In the genomic region with DNA sequence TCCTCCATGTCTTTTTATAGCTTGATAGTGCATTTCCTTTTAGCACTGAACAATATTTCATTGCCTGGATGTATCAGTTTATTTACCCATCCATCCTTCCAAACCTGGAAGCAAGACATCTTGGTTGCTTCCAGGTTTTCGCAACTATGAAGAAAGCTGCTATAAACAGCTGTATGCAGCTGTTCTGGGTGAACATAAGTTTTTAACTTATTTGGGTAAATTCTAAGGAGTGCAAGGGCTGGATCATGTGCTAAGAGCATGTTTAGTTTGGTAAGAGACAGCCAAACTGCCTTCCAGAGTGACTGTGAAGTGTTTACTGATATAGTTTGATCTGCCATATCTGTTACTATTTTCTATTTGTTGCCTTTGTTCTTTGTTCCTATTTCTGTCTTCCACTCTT, we compare ENCODE assay signal across 31 cellular contexts. TPM values are rescaled to one million over a fixed set of nuclear protein-coding genes. Genes with fewer than 3 reads are reported as not detected.
"Had no signal": no experiment of that assay in that cellular context is flagged by ENCODE, and none has a peak within 500 bp of the region (broad histone marks: within the 10 kb centered on the region; RNA-seq: fewer than 3 reads in every experiment).

No MANE protein-coding gene starts in this region.

- H3K27me3 Mint-ChIP-seq: T-helper 17 cell had no signal

- H3K36me3 Mint-ChIP-seq: brain had no signal

- H3K4me1 ChIP-seq: ascending aorta, breast epithelium, colonic mucosa, gastrocnemius medialis had no signal

- ATAC-seq: activated CD4-positive, CD25-positive, alpha-beta regulatory T cell treated with anti-CD3 and anti-CD28 coated beads, Interleukin-2, amount 50 U/mL, for 24 hours; activated naive CD4-positive, alpha-beta T cell treated with anti-CD3 and anti-CD28 coated beads, Interleukin-2, amount 50 U/mL, for 72 hours; activated T-cell treated with anti-CD3 and anti-CD28 coated beads, Interleukin-2, amount 50 U/mL, for 72 hours; esophagus mucosa; foreskin keratinocyte; gastrocnemius medialis; T-helper 17 cell had no signal

- H3K9me3 ChIP-seq: colonic mucosa, gastrocnemius medialis had no signal

- H3K27me3 ChIP-seq: ascending aorta, breast epithelium, cardiac muscle cell, colonic mucosa, gastrocnemius medialis had no signal

- H3K4me3 ChIP-seq: ascending aorta, breast epithelium, cardiac muscle cell, colonic mucosa, gastrocnemius medialis had no signal

- H3K9me3 Mint-ChIP-seq: endodermal cell had no signal

- H3K4me1 Mint-ChIP-seq: activated B cell treated with CpG ODN at 0.5 μM for 24 hours; activated naive CD4-positive, alpha-beta T cell treated with anti-CD3 and anti-CD28 coated beads, Interleukin-2, amount 10 ng/mL, durations not matched to agents 7 days and 5 days; activated naive CD8-positive, alpha-beta T cell treated with anti-CD3 and anti-CD28 coated beads, Interleukin-2, amount 10 ng/mL, durations not matched to agents 7 days and 5 days; brain; endodermal cell; T-helper 17 cell had no signal

- DNase-seq: activated B cell treated with CpG ODN at 0.5 μM for 24 hours; activated CD4-positive, alpha-beta memory T cell treated with anti-CD3 and anti-CD28 coated beads, Interleukin-2, amount 10 ng/mL, durations not matched to agents 7 days and 5 days; activated CD4-positive, alpha-beta T cell treated with anti-CD3 and anti-CD28 coated beads for 48 hours; activated CD4-positive, alpha-beta T cell treated with anti-CD3 and anti-CD28 coated beads, Interleukin-2, amount 50 U/mL, for 4 hours; activated CD8-positive, alpha-beta memory T cell treated with anti-CD3 and anti-CD28 coated beads, Interleukin-2, amount 50 U/mL, for 48 hours; activated gamma-delta T cell; activated naive CD4-positive, alpha-beta T cell; activated naive CD4-positive, alpha-beta T cell treated with anti-CD3 and anti-CD28 coated beads, Interleukin-2, amount 10 ng/mL, durations not matched to agents 7 days and 5 days; activated naive CD8-positive, alpha-beta T cell treated with anti-CD3 and anti-CD28 coated beads, Interleukin-2, amount 10 ng/mL, durations not matched to agents 7 days and 5 days; activated T-cell treated with anti-CD3 and anti-CD28 coated beads for 4 hours; activated T-cell treated with anti-CD3 and anti-CD28 coated beads, Interleukin-2, amount 50 U/mL, for 24 hours; activated T-cell treated with anti-CD3 and anti-CD28 coated beads, Interleukin-2, amount 50 U/mL, for 72 hours; central memory CD4-positive, alpha-beta T cell; cerebellar nuclear complex; colonic mucosa; effector memory CD4-positive, alpha-beta T cell; endodermal cell; foreskin keratinocyte; gastrocnemius medialis; T-helper 1 cell; T-helper 17 cell; T1000; WERI-Rb-1 had no signal

- H3K27ac Mint-ChIP-seq: activated B cell treated with CpG ODN at 0.5 μM for 24 hours; activated CD4-positive, alpha-beta memory T cell treated with anti-CD3 and anti-CD28 coated beads, Interleukin-2, amount 10 ng/mL, durations not matched to agents 7 days and 5 days; activated naive CD4-positive, alpha-beta T cell treated with anti-CD3 and anti-CD28 coated beads, Interleukin-2, amount 10 ng/mL, durations not matched to agents 7 days and 5 days; activated naive CD4-positive, alpha-beta T cell treated with anti-CD3 and anti-CD28 coated beads, Interleukin-2, amount 50 U/mL, for 72 hours; activated naive CD8-positive, alpha-beta T cell treated with anti-CD3 and anti-CD28 coated beads, Interleukin-2, amount 10 ng/mL, durations not matched to agents 7 days and 5 days; activated T-cell treated with anti-CD3 and anti-CD28 coated beads, Interleukin-2, amount 50 U/mL, for 24 hours; activated T-cell treated with anti-CD3 and anti-CD28 coated beads, Interleukin-2, amount 50 U/mL, for 72 hours; brain; endodermal cell; T-helper 2 cell treated with Interferon-gamma antibody and Interleukin-4, amounts not matched to agents 5 μg/mL and 100 μg/mL, for 36 hours had no signal

- H3K4me3 Mint-ChIP-seq: activated B cell treated with CpG ODN at 0.5 μM for 24 hours; activated CD4-positive, alpha-beta memory T cell treated with anti-CD3 and anti-CD28 coated beads, Interleukin-2, amount 10 ng/mL, durations not matched to agents 7 days and 5 days; activated naive CD4-positive, alpha-beta T cell treated with anti-CD3 and anti-CD28 coated beads, Interleukin-2, amount 10 ng/mL, durations not matched to agents 7 days and 5 days; activated naive CD8-positive, alpha-beta T cell treated with anti-CD3 and anti-CD28 coated beads, Interleukin-2, amount 10 ng/mL, durations not matched to agents 7 days and 5 days; activated T-cell treated with anti-CD3 and anti-CD28 coated beads, Interleukin-2, amount 50 U/mL, for 24 hours; activated T-cell treated with anti-CD3 and anti-CD28 coated beads, Interleukin-2, amount 50 U/mL, for 72 hours; brain; endodermal cell; T-helper 17 cell; T-helper 2 cell treated with Interferon-gamma antibody and Interleukin-4, amounts not matched to agents 5 μg/mL and 100 μg/mL, for 36 hours had no signal

- H3K36me3 ChIP-seq: ascending aorta, breast epithelium, cardiac muscle cell, colonic mucosa, gastrocnemius medialis, WERI-Rb-1 had no signal

- H3K27ac ChIP-seq: ascending aorta, breast epithelium, cardiac muscle cell, colonic mucosa, foreskin keratinocyte, gastrocnemius medialis, WERI-Rb-1 had no signal

RNA-seq across cellular contexts. Expression of gene CSF2, which starts 58.5 kb away (rescaled TPM):
- total RNA-seq: activated B cell treated with CpG ODN at 0.5 μM for 24 hours, ascending aorta, breast epithelium, cardiac muscle cell, endodermal cell, esophagus mucosa, gastrocnemius medialis, T-helper 17 cell had no signal
- polyA plus RNA-seq: cardiac muscle cell had no signal
